ENCODE assay signal across 1 cellular context in genomic region chr22:39519681-39520053, GRCh38.
TF ChIP-seq lines count a peak whose summit lies in the region.

No MANE protein-coding gene starts in this region.

TF ChIP-seq in HepG2, 621 proteins besides CTCF, POLR2A, EP300 and RAD21 (continued from another document and continues in another):
- no peak for TF ChIP-seq ZNF276 (CRISPR knock-in tag; IDR thresholded peaks at IDR 0.05; ENCODE audit: low read depth)
- no peak for TF ChIP-seq ZNF446 (CRISPR knock-in tag; IDR thresholded peaks at IDR 0.05)
- no peak; the same call in 1 of the 2 replicates for TF ChIP-seq KMT2A (CRISPR knock-in tag; IDR thresholded peaks at IDR 0.05)
- TF ChIP-seq ZNF737 (CRISPR knock-in tag; IDR thresholded peaks at IDR 0.05; ENCODE audit: borderline replicate concordance): no peak
- no peak for TF ChIP-seq ZSCAN20 (CRISPR knock-in tag; IDR thresholded peaks at IDR 0.05; ENCODE audit: borderline replicate concordance)
- TF ChIP-seq UBTF (CRISPR knock-in tag; IDR thresholded peaks at IDR 0.05): peak; percentile 80
- no peak for TF ChIP-seq ZNF530 (CRISPR knock-in tag; IDR thresholded peaks at IDR 0.05; ENCODE audit: low read depth)
- no peak for TF ChIP-seq AHR (CRISPR knock-in tag; IDR thresholded peaks at IDR 0.05)
- TF ChIP-seq MAX (IDR thresholded peaks at IDR 0.05): peak; percentile 32; the same call in 1 of the 2 replicates
- no peak for TF ChIP-seq JDP2 (CRISPR knock-in tag; IDR thresholded peaks at IDR 0.05; ENCODE audit: borderline replicate concordance)
- no peak for TF ChIP-seq MYNN (CRISPR knock-in tag; IDR thresholded peaks at IDR 0.05; ENCODE audit: low read depth)
- TF ChIP-seq ZNF577 (CRISPR knock-in tag; IDR thresholded peaks at IDR 0.05; ENCODE audit: borderline replicate concordance, low read depth): no peak
- TF ChIP-seq KDM3A (CRISPR knock-in tag; IDR thresholded peaks at IDR 0.05; ENCODE audit: low read depth): no peak
- 0 out of 2 replicates have a peak, but pooled peaks have one; percentile 39 for TF ChIP-seq ZNF572 (CRISPR knock-in tag; IDR thresholded peaks at IDR 0.05)
- no peak for TF ChIP-seq ZSCAN21 (CRISPR knock-in tag; IDR thresholded peaks at IDR 0.05; ENCODE audit: borderline replicate concordance)
- TF ChIP-seq ZNF407 (CRISPR knock-in tag; IDR thresholded peaks at IDR 0.05; ENCODE audit: not compliant biosample characterization): no peak
- no peak; the same call in 1 of the 2 replicates for TF ChIP-seq ZBTB38 (CRISPR knock-in tag; IDR thresholded peaks at IDR 0.05)
- peak; percentile 13; the same call in 1 of the 2 replicates for TF ChIP-seq ZFP91 (CRISPR knock-in tag; IDR thresholded peaks at IDR 0.05; ENCODE audit: borderline replicate concordance)
- TF ChIP-seq SIN3B (IDR thresholded peaks at IDR 0.05; ENCODE audit: low read length): no peak
- TF ChIP-seq ATF5 (CRISPR knock-in tag; IDR thresholded peaks at IDR 0.05; ENCODE audit: low read depth): peak; percentile 58; the same call in 1 of the 2 replicates
- TF ChIP-seq SNAI1 (CRISPR knock-in tag; IDR thresholded peaks at IDR 0.05; ENCODE audit: borderline replicate concordance): no peak; the same call in 1 of the 2 replicates
- TF ChIP-seq ZNF501 (CRISPR knock-in tag; IDR thresholded peaks at IDR 0.05): no peak
- no peak for TF ChIP-seq GMEB1 (CRISPR knock-in tag; IDR thresholded peaks at IDR 0.05; ENCODE audit: borderline replicate concordance)
- TF ChIP-seq DPF2 (CRISPR knock-in tag; IDR thresholded peaks at IDR 0.05; ENCODE audit: borderline replicate concordance, low read depth): no peak
- TF ChIP-seq SNAPC5 (CRISPR knock-in tag; IDR thresholded peaks at IDR 0.05; ENCODE audit: borderline replicate concordance): no peak
- no peak for TF ChIP-seq PLSCR1 (CRISPR knock-in tag; IDR thresholded peaks at IDR 0.05; ENCODE audit: borderline replicate concordance)
- TF ChIP-seq DNMT3B (CRISPR knock-in tag; conservative IDR thresholded peaks at IDR 0.05): no peak
- no peak; the same call in none of the 2 replicates for TF ChIP-seq ZGPAT (CRISPR knock-in tag; IDR thresholded peaks at IDR 0.05)
- no peak for TF ChIP-seq NCOR1 (IDR thresholded peaks at IDR 0.05; ENCODE audit: borderline replicate concordance, low read length)
- TF ChIP-seq MTA3 (CRISPR knock-in tag; IDR thresholded peaks at IDR 0.05): no peak
- no peak for TF ChIP-seq GABPB1 (CRISPR knock-in tag; IDR thresholded peaks at IDR 0.05)
- no peak for TF ChIP-seq STAT5B (CRISPR knock-in tag; IDR thresholded peaks at IDR 0.05)
- no peak for TF ChIP-seq KDM5B (CRISPR knock-in tag; IDR thresholded peaks at IDR 0.05; ENCODE audit: borderline replicate concordance)
- no peak for TF ChIP-seq ZNF644 (CRISPR knock-in tag; IDR thresholded peaks at IDR 0.05; ENCODE audit: low read depth)
- TF ChIP-seq MAFF (IDR thresholded peaks at IDR 0.05; ENCODE audit: low read depth, low read length): no peak
- TF ChIP-seq MIER3 (CRISPR knock-in tag; IDR thresholded peaks at IDR 0.05; ENCODE audit: borderline replicate concordance): no peak
- TF ChIP-seq TFDP2 (CRISPR knock-in tag; IDR thresholded peaks at IDR 0.05): no peak
